17 cellular contexts compared by ENCODE assay signal in genomic region chr14:64855732-64856527, GRCh38. TPM values are rescaled to one million over a fixed set of nuclear protein-coding genes. Genes with fewer than 3 reads are reported as not detected.
DNase-seq lines count a peak whose midpoint lies in the region; ATAC-seq and TF ChIP-seq lines count a peak whose summit lies in the region.
"Had no signal": no experiment of that assay in that cellular context is flagged by ENCODE, and none has a peak within 500 bp of the region (broad histone marks: within the 10 kb centered on the region; RNA-seq: fewer than 3 reads in every experiment).

No MANE protein-coding gene starts in this region.

- H3K9me3 ChIP-seq in heart left ventricle (no peaks in the 10 kb centered on the region), right atrium auricular region (no peaks in the 10 kb centered on the region), tibial artery (no peaks in the 10 kb centered on the region)
- H3K9me3 ChIP-seq: uterus had no signal

- H3K36me3 ChIP-seq in heart left ventricle (no peaks in the 10 kb centered on the region), right atrium auricular region (no peaks in the 10 kb centered on the region), tibial artery (no peaks in the 10 kb centered on the region)
- H3K36me3 ChIP-seq: uterus had no signal

- WGBS in heart left ventricle, 4 donors: 34 to 53% (median 46%) methylated on average over 6 of the region's 6 CpGs

- H3K4me3 ChIP-seq in heart left ventricle (no peak overlapping the region), right atrium auricular region (no peak overlapping the region), tibial artery (no peak overlapping the region)
- H3K4me3 ChIP-seq: uterus had no signal

- H3K4me1 ChIP-seq in heart left ventricle: peaks cover 0 to 11% (median 0%) of the 10 kb centered on the region in 12 donors
- H3K4me1 ChIP-seq in right atrium auricular region: no peaks in the 10 kb centered on the region
- peaks cover 0 to 14% (median 2%) of the 10 kb centered on the region in 4 donors for H3K4me1 ChIP-seq in tibial artery
- H3K4me1 ChIP-seq: uterus had no signal

- DNase-seq in heart left ventricle (peak in 1 of 5 donors; percentile 31), right atrium auricular region (ENCODE audit: low spot score) (no peak), NCI-H2196 (lab: John Stamatoyannopoulos, UW; ENCODE audit: unreplicated experiment) (peak; percentile 68), cerebellum (ENCODE audit: low spot score) (peak; percentile 85), tibial artery (no peak)
- DNase-seq: activated CD4-positive, alpha-beta T cell treated with anti-CD3 and anti-CD28 coated beads, Interleukin-2, amount 50 U/mL, for 1 hour; activated T-cell treated with anti-CD3 and anti-CD28 coated beads, Interleukin-2, amount 50 U/mL, for 24 hours; CD4-positive, alpha-beta T cell; GDM1; left colon; NCI-H146; stimulated activated CD4-positive, alpha-beta T cell treated with anti-CD3 and anti-CD28 coated beads, Interleukin-12 subunit alpha, Interleukin-12 subunit beta, amount 100 ng/mL, for 4 hours; uterus had no signal

- peaks cover 0 to 5% (median 0%) of the 10 kb centered on the region in 9 donors for H3K27me3 ChIP-seq in heart left ventricle
- no peaks in the 10 kb centered on the region for H3K27me3 ChIP-seq in right atrium auricular region
- no peaks in the 10 kb centered on the region for H3K27me3 ChIP-seq in tibial artery
- H3K27me3 ChIP-seq: uterus had no signal

- H3K27ac ChIP-seq in heart left ventricle (peak overlapping the region in 1 of 12 donors; percentile 42), right atrium auricular region (no peak overlapping the region), tibial artery (peak overlapping the region; percentile 5 to 43)
- H3K27ac ChIP-seq: parathyroid adenoma, uterus had no signal

- intact Hi-C loops in heart left ventricle (cut with DNase I) (no loop called here), tibial artery (cut with DNase I; ENCODE audit: low total_unique reads) (no loop called here)

- no peak for TF ChIP-seq CTCF in heart left ventricle (IDR thresholded peaks at IDR 0.05)
- no peak for TF ChIP-seq CTCF in right atrium auricular region (IDR thresholded peaks at IDR 0.05)
- no peak for TF ChIP-seq CTCF in tibial artery (IDR thresholded peaks at IDR 0.05)

- ATAC-seq in heart left ventricle (peak in 3 of 4 donors; percentile 47 to 80 (median 49)), GM21737 (IDR thresholded peaks at IDR 0.05; ENCODE audit: unreplicated experiment) (no peak), HG03565 (IDR thresholded peaks at IDR 0.05; ENCODE audit: unreplicated experiment) (no peak), HG03442 (IDR thresholded peaks at IDR 0.05; ENCODE audit: unreplicated experiment) (no peak)
- ATAC-seq: left colon had no signal

- TF ChIP-seq POLR2A in heart left ventricle (IDR thresholded peaks at IDR 0.05): no peak

RNA-seq across cellular contexts. Expression of gene SPTB, which starts 23.8 kb away (rescaled TPM):
- total RNA-seq in heart left ventricle: 100 to 1,000 TPM in 4 of 9 donors, 10 to 100 TPM in 5; 71.6 to 195 (median 93.4) TPM
- 10 to 100 TPM; 60.3 to 75.2 TPM for polyA plus RNA-seq in heart left ventricle
- 100 to 1,000 TPM in 1 of 2 donors, 10 to 100 TPM in 1; 84.4 to 102 TPM for total RNA-seq in right atrium auricular region
- 15.4 TPM for total RNA-seq in cerebellum

RNA-seq across cellular contexts. Expression of gene CHURC1, which starts 58.3 kb away (rescaled TPM):
- total RNA-seq in heart left ventricle (100 to 1,000 TPM in 1 of 9 donors, 10 to 100 TPM in 8; 57.2 to 106 (median 77.3) TPM), right atrium auricular region (100 to 1,000 TPM in 1 of 2 donors, 10 to 100 TPM in 1; 70.9 to 102 TPM), cerebellum (43.0 TPM)
- 10 to 100 TPM; 51.0 to 53.5 TPM for polyA plus RNA-seq in heart left ventricle

Comparison
In these comparisons a context has a peak if more than half of its experiments do, and no peak if none do; other contexts are left out.
1. ATAC-seq: peak in heart left ventricle (3 of 4); none in GM21737 (single experiment), HG03565 (single experiment) and HG03442 (single experiment).
2. DNase-seq: peak in NCI-H2196 (single experiment) and cerebellum (single experiment); none in right atrium auricular region (single experiment) and tibial artery (0 of 2).
3. H3K27ac ChIP-seq: peak in tibial artery (2 of 2); none in right atrium auricular region (0 of 2).